ENCODE assay signal across 1 cellular context in genomic region chr7:83793558-83793957, GRCh38.
TF ChIP-seq lines count a peak whose summit lies in the region.

No MANE protein-coding gene starts in this region.

TF ChIP-seq in GM12878, 131 proteins besides CTCF, POLR2A, EP300 and RAD21 (continued from another document):
- no peak for TF ChIP-seq ZBED1 (IDR thresholded peaks at IDR 0.05; ENCODE audit: borderline replicate concordance)
- TF ChIP-seq ZBTB4 (CRISPR knock-in tag; IDR thresholded peaks at IDR 0.05): no peak
- TF ChIP-seq PML (IDR thresholded peaks at IDR 0.05; ENCODE audit: low read length): no peak
- TF ChIP-seq ESRRA (IDR thresholded peaks at IDR 0.05; ENCODE audit: low read length): no peak
- TF ChIP-seq CHD1 (IDR thresholded peaks at IDR 0.05; ENCODE audit: low read depth, low read length): no peak
